8 cellular contexts compared by ENCODE assay signal in the genomic region with DNA sequence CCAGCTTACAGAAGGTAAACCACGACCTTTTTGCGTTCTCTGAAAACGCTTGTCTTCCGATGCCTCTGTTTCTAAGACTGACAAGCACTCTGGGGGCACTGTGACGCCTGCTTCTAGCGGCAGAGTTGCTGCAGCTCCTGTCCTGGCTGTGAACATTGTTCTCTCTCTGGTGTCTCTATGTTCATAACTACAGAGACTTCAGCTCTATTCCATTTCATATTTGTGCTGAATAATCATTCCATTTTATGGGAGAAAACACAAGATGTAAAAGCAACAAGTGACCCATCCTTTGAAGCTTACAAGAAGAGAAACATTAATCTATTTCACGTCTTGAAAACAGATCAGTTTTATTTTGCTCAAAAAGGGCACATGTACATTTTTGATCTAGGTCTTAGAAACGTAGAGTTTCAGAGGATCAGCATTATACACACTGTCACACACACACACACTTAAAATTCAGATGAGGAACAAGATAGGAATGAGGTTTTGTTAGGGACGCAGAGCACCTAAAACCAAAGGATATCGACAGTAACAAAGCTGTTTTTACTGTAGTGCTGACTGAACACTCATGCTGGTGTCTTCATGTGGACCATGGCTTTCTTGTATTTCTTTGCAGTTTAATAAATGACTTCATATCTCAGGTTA. TPM values are rescaled to one million over a fixed set of nuclear protein-coding genes. Genes with fewer than 3 reads are reported as not detected.
A peak's percentile ranks its signal among the peaks of the same experiment; 100 is the strongest.
DNase-seq lines count a peak whose midpoint lies in the region; ATAC-seq lines count a peak whose summit lies in the region.

No MANE protein-coding gene starts in this region.

- DNase-seq in CD8-positive, alpha-beta memory T cell = peak; percentile 32 to 81 (median 63)
- DNase-seq in T-helper 2 cell (peak in 3 of 5 experiments; percentile 54 to 92 (median 59)), HAP-1 (ENCODE audit: low spot score in 2 of 2) (no peak), H4 (ENCODE audit: low spot score) (no peak)
- peak; percentile 54 to 60 (median 58) for DNase-seq in effector memory CD8-positive, alpha-beta T cell

- H3K4me1 ChIP-seq in CD8-positive, alpha-beta memory T cell (ENCODE audit: insufficient read depth, low read length) = peaks cover 56% of the 10 kb centered on the region
- no peaks in the 10 kb centered on the region for H3K4me1 ChIP-seq in HAP-1

- peak overlapping the region; percentile 92 to 99 (median 98) for H3K27ac Mint-ChIP-seq in CD8-positive, alpha-beta memory T cell
- H3K27ac Mint-ChIP-seq in effector memory CD8-positive, alpha-beta T cell = peak overlapping the region; percentile 93 to 95

- H3K27me3 Mint-ChIP-seq in CD8-positive, alpha-beta memory T cell = peaks cover 0 to 2% of the 10 kb centered on the region in 2 donors
- no peaks in the 10 kb centered on the region for H3K27me3 Mint-ChIP-seq in effector memory CD8-positive, alpha-beta T cell

- H3K4me1 Mint-ChIP-seq in CD8-positive, alpha-beta memory T cell = peaks cover 55 to 61% (median 61%) of the 10 kb centered on the region in 3 donors
- H3K4me1 Mint-ChIP-seq in effector memory CD8-positive, alpha-beta T cell (ENCODE audit: low read depth in 2 of 2) = peaks cover 47 to 64% of the 10 kb centered on the region in 2 donors

- no peaks in the 10 kb centered on the region for H3K9me3 ChIP-seq in CD8-positive, alpha-beta memory T cell (ENCODE audit: low read length)
- no peaks in the 10 kb centered on the region for H3K9me3 ChIP-seq in HAP-1

- CTCF ChIA-PET in CD8-positive, alpha-beta memory T cell (lab: Charles Lee) = interaction anchor here (0.8 to 26.5 kb wide), 18 partner anchors 8 to 111 kb away, joined by 3 to 815 read pairs (median 4); no protein-coding TSS in a partner anchor

- peak overlapping the region; percentile 86 for H3K27ac ChIP-seq in CD8-positive, alpha-beta memory T cell (ENCODE audit: low read depth, low read length)

- H3K27me3 ChIP-seq in CD8-positive, alpha-beta memory T cell (ENCODE audit: insufficient read depth, low read length, poor library complexity, severe bottlenecking) = no peaks in the 10 kb centered on the region
- peaks cover 46% of the 10 kb centered on the region for H3K27me3 ChIP-seq in HAP-1 (ENCODE audit: low read depth)

- ATAC-seq in GM21717 (IDR thresholded peaks at IDR 0.05; ENCODE audit: unreplicated experiment) (peak; percentile 22), HG03135 (IDR thresholded peaks at IDR 0.05; ENCODE audit: unreplicated experiment) (no peak), GM18519 (IDR thresholded peaks at IDR 0.05; ENCODE audit: low FRiP score, unreplicated experiment) (no peak)
- peak; percentile 43 for ATAC-seq in effector memory CD8-positive, alpha-beta T cell (replicated peaks)

- H3K4me3 Mint-ChIP-seq in CD8-positive, alpha-beta memory T cell = peak overlapping the region; percentile 95 to 100 (median 99)
- peak overlapping the region; percentile 93 to 96 for H3K4me3 Mint-ChIP-seq in effector memory CD8-positive, alpha-beta T cell

- H3K36me3 Mint-ChIP-seq in CD8-positive, alpha-beta memory T cell = peaks cover 15 to 66% (median 18%) of the 10 kb centered on the region in 3 donors
- H3K36me3 Mint-ChIP-seq in effector memory CD8-positive, alpha-beta T cell (ENCODE audit: insufficient read depth) = peaks cover 58% of the 10 kb centered on the region

- no peaks in the 10 kb centered on the region for H3K36me3 ChIP-seq in CD8-positive, alpha-beta memory T cell (ENCODE audit: insufficient read depth, low read length)
- no peaks in the 10 kb centered on the region for H3K36me3 ChIP-seq in HAP-1 (replicated peaks)

- H3K4me3 ChIP-seq in CD8-positive, alpha-beta memory T cell (ENCODE audit: low read length) = peak overlapping the region; percentile 92
- H3K4me3 ChIP-seq in HAP-1 = no peak overlapping the region

- POLR2A ChIA-PET in CD8-positive, alpha-beta memory T cell (lab: Charles Lee) = interaction anchor here (0.7 to 5.0 kb wide), 13 partner anchors 9 to 164 kb away, joined by 3 to 49 read pairs (median 9); no protein-coding TSS in a partner anchor

- no peaks in the 10 kb centered on the region for H3K9me3 Mint-ChIP-seq in CD8-positive, alpha-beta memory T cell
- H3K9me3 Mint-ChIP-seq in effector memory CD8-positive, alpha-beta T cell = no peaks in the 10 kb centered on the region

- in situ Hi-C loops in HAP-1 (cut with MboI; ENCODE audit: low sequenced_read_pairs) = no loop called here

RNA-seq across cellular contexts. Expression of a gene that starts 3.0 kb away (rescaled TPM):
- 100 to 1,000 TPM; 225 to 226 TPM for total RNA-seq in CD8-positive, alpha-beta memory T cell
- polyA plus RNA-seq in CD8-positive, alpha-beta memory T cell = 238 TPM
- total RNA-seq in H4 (2014; rRNA removed; shearing (Covaris generic)) = 0.06 and 1.2 TPM in 2 replicates

Comparison
In these comparisons a context has a peak if more than half of its experiments do, and no peak if none do; other contexts are left out.
1. DNase-seq: peak in CD8-positive, alpha-beta memory T cell (5 of 5), T-helper 2 cell (3 of 5) and effector memory CD8-positive, alpha-beta T cell (3 of 3); none in HAP-1 (0 of 2) and H4 (single experiment).
2. ATAC-seq: peak in GM21717 (single experiment) and effector memory CD8-positive, alpha-beta T cell (single experiment); none in HG03135 (single experiment) and GM18519 (single experiment).
3. RNA of a gene that starts 3.0 kb away (total RNA-seq): 225 to 226 TPM in CD8-positive, alpha-beta memory T cell; 0.06 to 1.2 TPM in H4; every median in the first group is over 100 times any median in the second.